ENCODE assay signal across 31 cellular contexts in the genomic region with DNA sequence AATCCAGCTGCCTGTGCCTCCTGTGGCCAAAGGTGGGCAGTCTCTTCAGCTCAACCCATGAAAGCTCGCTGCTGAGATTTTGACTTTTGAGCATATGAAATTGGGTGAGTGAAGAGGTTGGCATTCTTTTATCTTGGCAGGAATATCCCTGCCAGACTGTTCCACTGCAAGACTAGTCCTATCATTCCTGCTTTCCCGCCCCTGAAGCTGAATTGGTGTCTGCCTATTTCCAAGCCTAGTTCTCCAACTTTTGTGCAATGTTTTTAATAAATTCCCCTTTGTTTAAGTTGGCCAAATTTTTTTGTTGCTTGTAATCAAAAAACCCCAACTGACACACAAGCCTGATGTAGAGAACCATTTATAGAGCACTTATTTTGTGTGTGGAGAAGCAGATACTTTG. TPM values are rescaled to one million over a fixed set of nuclear protein-coding genes. Genes with fewer than 3 reads are reported as not detected.
DNase-seq lines count a peak whose midpoint lies in the region; ATAC-seq and TF ChIP-seq lines count a peak whose summit lies in the region.
"Had no signal": no experiment of that assay in that cellular context is flagged by ENCODE, and none has a peak within 500 bp of the region (broad histone marks: within the 10 kb centered on the region; RNA-seq: fewer than 3 reads in every experiment).

No MANE protein-coding gene starts in this region.

- POLR2A ChIA-PET in activated CD4-positive, alpha-beta T cell treated with anti-CD3 and anti-CD28 coated beads, Interleukin-2, amount 10 ng/mL, durations not matched to agents 7 days and 5 days (lab: Charles Lee): no interaction called here

- DNase-seq in AG09319 (ENCODE audit: extremely low read depth, low read depth) (no peak), HFFc6 (no peak), choroid plexus epithelial cell (ENCODE audit: low read depth) (no peak), mesendoderm (peak; percentile 15), T-helper 2 cell (no peak), HUDEP-2 (lab: John Stamatoyannopoulos, UW; ENCODE audit: unreplicated experiment in 76 of 76) (no peak)
- no peak for DNase-seq in stimulated activated naive B cell treated with anti-CD40 and anti-IgM and Interleukin-4, amounts not matched to agents 10 μg/mL and 1 μg/mL and 100 μg/mL, for 72 hours
- no peak for DNase-seq in activated CD4-positive, alpha-beta T cell treated with anti-CD3 and anti-CD28 coated beads, Interleukin-2, amount 10 ng/mL, durations not matched to agents 7 days and 5 days
- DNase-seq: activated CD4-positive, CD25-positive, alpha-beta regulatory T cell treated with anti-CD3 and anti-CD28 coated beads, Interleukin-2, amount 50 U/mL, for 72 hours; activated CD8-positive, alpha-beta memory T cell treated with anti-CD3 and anti-CD28 coated beads, Interleukin-2, amount 50 U/mL, for 48 hours; activated CD8-positive, alpha-beta T cell treated with anti-CD3 and anti-CD28 coated beads for 36 hours; activated naive CD4-positive, alpha-beta T cell treated with anti-CD3 and anti-CD28 coated beads, Interleukin-2, amount 10 ng/mL, durations not matched to agents 7 days and 5 days; adrenal gland; Caco-2; glutamatergic neuron; GOT3; natural killer cell; NCI-H1105; NCI-H187 treated with DMSO at 0.1 percent for 48 hours; NCI-H526; NK-92 treated with Interleukin-12 subunit alpha and Interleukin-12 subunit beta, amount 100 ng/mL, for 24 hours; stimulated activated CD4-positive, alpha-beta T cell treated with anti-CD3 and anti-CD28 coated beads, Interleukin-15, amount 100 ng/mL, for 24 hours; stimulated activated CD4-positive, alpha-beta T cell treated with anti-CD3 and anti-CD28 coated beads, Interleukin-4, amount 100 ng/mL, for 4 hours; T-helper 17 cell; trophoblast cell had no signal

- H4K8ac ChIP-seq in mesendoderm (ENCODE audit: low read depth, low read length): no peak overlapping the region

- H3K4me3 ChIP-seq in choroid plexus epithelial cell (ENCODE audit: low read depth, low read length) (no peak overlapping the region), mesendoderm (ENCODE audit: low read length) (no peak overlapping the region)
- H3K4me3 ChIP-seq: adrenal gland, K562, left lung had no signal

- peak overlapping the region; percentile 39; the same call in 1 of the 2 replicates for H3K27ac Mint-ChIP-seq in HFFc6
- H3K27ac Mint-ChIP-seq in stimulated activated naive B cell treated with anti-CD40 and anti-IgM and Interleukin-4, amounts not matched to agents 10 μg/mL and 1 μg/mL and 100 μg/mL, for 72 hours: no peak overlapping the region
- no peak overlapping the region for H3K27ac Mint-ChIP-seq in activated CD4-positive, alpha-beta T cell treated with anti-CD3 and anti-CD28 coated beads, Interleukin-2, amount 10 ng/mL, durations not matched to agents 7 days and 5 days
- H3K27ac Mint-ChIP-seq: activated CD8-positive, alpha-beta T cell treated with anti-CD3 and anti-CD28 coated beads for 36 hours; activated naive CD4-positive, alpha-beta T cell treated with anti-CD3 and anti-CD28 coated beads, Interleukin-2, amount 10 ng/mL, durations not matched to agents 7 days and 5 days; activated T-helper 17 cell treated with anti-CD3 and anti-CD28 coated beads, Interleukin-2, amount 50 U/mL, for 72 hours; natural killer cell; stimulated activated effector memory CD8-positive, alpha-beta T cell treated with anti-CD3 and anti-CD28 coated beads, Interleukin-12 subunit alpha, Interleukin-12 subunit beta, amount 100 ng/mL, for 72 hours; T-helper 17 cell had no signal

- H3K23ac ChIP-seq in mesendoderm (ENCODE audit: low read length): no peak overlapping the region

- no peak overlapping the region for H2BK5ac ChIP-seq in mesendoderm (ENCODE audit: low read length)

- H3K36me3 ChIP-seq in mesendoderm (ENCODE audit: control insufficient read depth, insufficient read depth, low read length): no peaks in the 10 kb centered on the region
- H3K36me3 ChIP-seq: adrenal gland, left lung had no signal

- H3K4me1 ChIP-seq in mesendoderm (ENCODE audit: control insufficient read depth, low read depth, low read length): no peaks in the 10 kb centered on the region
- H3K4me1 ChIP-seq: adrenal gland, left lung had no signal

- H3K27me3 Mint-ChIP-seq in HFFc6 (ENCODE audit: insufficient read depth): no peaks in the 10 kb centered on the region; the same call in 1 of the 2 replicates
- peaks cover 10 to 25% of the 10 kb centered on the region in 2 donors for H3K27me3 Mint-ChIP-seq in stimulated activated naive B cell treated with anti-CD40 and anti-IgM and Interleukin-4, amounts not matched to agents 10 μg/mL and 1 μg/mL and 100 μg/mL, for 72 hours
- peaks cover 5% of the 10 kb centered on the region for H3K27me3 Mint-ChIP-seq in activated CD4-positive, alpha-beta T cell treated with anti-CD3 and anti-CD28 coated beads, Interleukin-2, amount 10 ng/mL, durations not matched to agents 7 days and 5 days
- H3K27me3 Mint-ChIP-seq: brain had no signal

- no peak overlapping the region for H4K5ac ChIP-seq in mesendoderm (ENCODE audit: low read length)

- ATAC-seq in stimulated activated naive B cell treated with anti-CD40 and anti-IgM and Interleukin-4, amounts not matched to agents 10 μg/mL and 1 μg/mL and 100 μg/mL, for 72 hours (replicated peaks): no peak
- ATAC-seq: activated CD8-positive, alpha-beta T cell treated with anti-CD3 and anti-CD28 coated beads for 36 hours; activated T-helper 17 cell treated with anti-CD3 and anti-CD28 coated beads, Interleukin-2, amount 50 U/mL, for 72 hours; K562; natural killer cell; stimulated activated effector memory CD8-positive, alpha-beta T cell treated with anti-CD3 and anti-CD28 coated beads, Interleukin-12 subunit alpha, Interleukin-12 subunit beta, amount 100 ng/mL, for 72 hours; T-helper 17 cell had no signal

- H3K9ac ChIP-seq in mesendoderm (ENCODE audit: low read length): no peak overlapping the region

- H3K56ac ChIP-seq in mesendoderm (ENCODE audit: low read length): no peak overlapping the region

- CTCF ChIA-PET in activated CD4-positive, alpha-beta T cell treated with anti-CD3 and anti-CD28 coated beads, Interleukin-2, amount 10 ng/mL, durations not matched to agents 7 days and 5 days (lab: Charles Lee): no interaction called here

- H3K4me3 Mint-ChIP-seq in HFFc6: no peak overlapping the region
- no peak overlapping the region for H3K4me3 Mint-ChIP-seq in stimulated activated naive B cell treated with anti-CD40 and anti-IgM and Interleukin-4, amounts not matched to agents 10 μg/mL and 1 μg/mL and 100 μg/mL, for 72 hours
- no peak overlapping the region for H3K4me3 Mint-ChIP-seq in activated CD4-positive, alpha-beta T cell treated with anti-CD3 and anti-CD28 coated beads, Interleukin-2, amount 10 ng/mL, durations not matched to agents 7 days and 5 days
- H3K4me3 Mint-ChIP-seq: activated CD8-positive, alpha-beta T cell treated with anti-CD3 and anti-CD28 coated beads for 36 hours; activated naive CD4-positive, alpha-beta T cell treated with anti-CD3 and anti-CD28 coated beads, Interleukin-2, amount 10 ng/mL, durations not matched to agents 7 days and 5 days; activated T-helper 17 cell treated with anti-CD3 and anti-CD28 coated beads, Interleukin-2, amount 50 U/mL, for 72 hours; brain; natural killer cell; stimulated activated effector memory CD8-positive, alpha-beta T cell treated with anti-CD3 and anti-CD28 coated beads, Interleukin-12 subunit alpha, Interleukin-12 subunit beta, amount 100 ng/mL, for 72 hours; T-helper 17 cell had no signal

- H3K79me2 ChIP-seq in mesendoderm (ENCODE audit: control insufficient read depth, insufficient read depth, low read length): no peaks in the 10 kb centered on the region

- no peaks in the 10 kb centered on the region for H3K27me3 ChIP-seq in mesendoderm (ENCODE audit: insufficient read depth, low read length, poor library complexity)
- H3K27me3 ChIP-seq: adrenal gland, left lung had no signal

- H3K4me1 Mint-ChIP-seq in HFFc6 (ENCODE audit: low read depth): peaks cover 47% of the 10 kb centered on the region
- H3K4me1 Mint-ChIP-seq in stimulated activated naive B cell treated with anti-CD40 and anti-IgM and Interleukin-4, amounts not matched to agents 10 μg/mL and 1 μg/mL and 100 μg/mL, for 72 hours: peaks cover 0 to 1% of the 10 kb centered on the region in 2 donors
- peaks cover 2% of the 10 kb centered on the region for H3K4me1 Mint-ChIP-seq in activated CD4-positive, alpha-beta T cell treated with anti-CD3 and anti-CD28 coated beads, Interleukin-2, amount 10 ng/mL, durations not matched to agents 7 days and 5 days
- H3K4me1 Mint-ChIP-seq: activated naive CD4-positive, alpha-beta T cell treated with anti-CD3 and anti-CD28 coated beads, Interleukin-2, amount 10 ng/mL, durations not matched to agents 7 days and 5 days; activated T-helper 17 cell treated with anti-CD3 and anti-CD28 coated beads, Interleukin-2, amount 50 U/mL, for 72 hours; natural killer cell; stimulated activated effector memory CD8-positive, alpha-beta T cell treated with anti-CD3 and anti-CD28 coated beads, Interleukin-12 subunit alpha, Interleukin-12 subunit beta, amount 100 ng/mL, for 72 hours; T-helper 17 cell had no signal

- H2BK15ac ChIP-seq in mesendoderm (replicated peaks; ENCODE audit: low read depth): no peak overlapping the region

- no peaks in the 10 kb centered on the region for H3K9me3 Mint-ChIP-seq in HFFc6
- no peaks in the 10 kb centered on the region for H3K9me3 Mint-ChIP-seq in stimulated activated naive B cell treated with anti-CD40 and anti-IgM and Interleukin-4, amounts not matched to agents 10 μg/mL and 1 μg/mL and 100 μg/mL, for 72 hours
- no peaks in the 10 kb centered on the region for H3K9me3 Mint-ChIP-seq in activated CD4-positive, alpha-beta T cell treated with anti-CD3 and anti-CD28 coated beads, Interleukin-2, amount 10 ng/mL, durations not matched to agents 7 days and 5 days
- H3K9me3 Mint-ChIP-seq: activated CD8-positive, alpha-beta T cell treated with anti-CD3 and anti-CD28 coated beads for 36 hours; activated naive CD4-positive, alpha-beta T cell treated with anti-CD3 and anti-CD28 coated beads, Interleukin-2, amount 10 ng/mL, durations not matched to agents 7 days and 5 days; activated T-helper 17 cell treated with anti-CD3 and anti-CD28 coated beads, Interleukin-2, amount 50 U/mL, for 72 hours; brain; stimulated activated effector memory CD8-positive, alpha-beta T cell treated with anti-CD3 and anti-CD28 coated beads, Interleukin-12 subunit alpha, Interleukin-12 subunit beta, amount 100 ng/mL, for 72 hours had no signal

- no peak overlapping the region for H3K4me2 ChIP-seq in mesendoderm (ENCODE audit: low read length)

- no CpG with 5 or more reads among the region's 2 CpGs for WGBS in mesendoderm (ENCODE audit: extremely low coverage, insufficient coverage, low lambda C conversion rate)

- H3K18ac ChIP-seq in mesendoderm (ENCODE audit: low read length): no peak overlapping the region

- no peak overlapping the region for H3K27ac ChIP-seq in mesendoderm (ENCODE audit: low read depth, low read length)
- H3K27ac ChIP-seq: adrenal gland, C4-2B, left lung had no signal

- H2BK120ac ChIP-seq in mesendoderm (ENCODE audit: low read depth, low read length): no peak overlapping the region

- H3K79me1 ChIP-seq in mesendoderm (ENCODE audit: low read length): no peaks in the 10 kb centered on the region

- no peak overlapping the region for H3K4ac ChIP-seq in mesendoderm (ENCODE audit: low read depth, low read length)

- no peaks in the 10 kb centered on the region for H3K36me3 Mint-ChIP-seq in HFFc6 (ENCODE audit: low read depth)
- no peaks in the 10 kb centered on the region for H3K36me3 Mint-ChIP-seq in stimulated activated naive B cell treated with anti-CD40 and anti-IgM and Interleukin-4, amounts not matched to agents 10 μg/mL and 1 μg/mL and 100 μg/mL, for 72 hours
- no peaks in the 10 kb centered on the region for H3K36me3 Mint-ChIP-seq in activated CD4-positive, alpha-beta T cell treated with anti-CD3 and anti-CD28 coated beads, Interleukin-2, amount 10 ng/mL, durations not matched to agents 7 days and 5 days (ENCODE audit: low read depth)
- H3K36me3 Mint-ChIP-seq: activated naive CD4-positive, alpha-beta T cell treated with anti-CD3 and anti-CD28 coated beads, Interleukin-2, amount 10 ng/mL, durations not matched to agents 7 days and 5 days; brain; natural killer cell; stimulated activated effector memory CD8-positive, alpha-beta T cell treated with anti-CD3 and anti-CD28 coated beads, Interleukin-12 subunit alpha, Interleukin-12 subunit beta, amount 100 ng/mL, for 72 hours had no signal

- H2AK5ac ChIP-seq in mesendoderm (ENCODE audit: low read length): no peak overlapping the region

- TF ChIP-seq CTCF in AG09319 (IDR thresholded peaks at IDR 0.05; ENCODE audit: low read depth, low read length) (peak; percentile 7), HFFc6 (IDR thresholded peaks at IDR 0.05) (0 out of 2 replicates have a peak, but pooled peaks have one; percentile 21), choroid plexus epithelial cell (conservative IDR thresholded peaks at IDR 0.05; ENCODE audit: low read depth, low read length) (peak; percentile 11)

RNA-seq across cellular contexts. Expression of a gene that starts 34.8 kb away (rescaled TPM):
- total RNA-seq in HFFc6 (2021; fragmentation: NEBNext Ultra II Directional; extraction: Animal tissue kit (Norgen Biotek cat#: 25700)): 10 to 100 TPM; 55.6 to 67.7 (median 64.8) TPM
- polyA plus RNA-seq in mesendoderm (2013, experiment 1 of 2): 0.46 TPM
- 0.53 TPM for polyA plus RNA-seq in mesendoderm (2013, experiment 2 of 2)
- total RNA-seq in activated CD4-positive, alpha-beta T cell treated with anti-CD3 and anti-CD28 coated beads, Interleukin-2, amount 10 ng/mL, durations not matched to agents 7 days and 5 days: not detected
- total RNA-seq: activated CD8-positive, alpha-beta T cell treated with anti-CD3 and anti-CD28 coated beads for 36 hours; K562; T-helper 17 cell had no signal
- polyA plus RNA-seq: K562 had no signal

Comparison
In these comparisons a context has a peak if more than half of its experiments do, and no peak if none do; other contexts are left out.
1. RNA of a gene that starts 34.8 kb away (total RNA-seq): 55.6 to 67.7 TPM in HFFc6; not detected in activated CD4-positive, alpha-beta T cell treated with anti-CD3 and anti-CD28 coated beads, Interleukin-2, amount 10 ng/mL, durations not matched to agents 7 days and 5 days; every median in the first group is over 10 times any median in the second.
2. Peak in every context shown above with its lines, with median percentiles within 50 percentile points of each other: CTCF ChIP-seq.